Comparison of ENCODE assay signal across 1 cellular context in genomic region chr7:24830440-24831050, GRCh38.
TF ChIP-seq lines count a peak whose summit lies in the region.

No MANE protein-coding gene starts in this region.

TF ChIP-seq in endothelial cell of umbilical vein, 7 proteins besides CTCF, POLR2A, EP300 and RAD21 (continued from another document):
- TF ChIP-seq GATA2 (IDR thresholded peaks at IDR 0.05; ENCODE audit: insufficient read depth, insufficient read length, low read depth, low read length): no peak
- TF ChIP-seq POLR2AphosphoS5 (IDR thresholded peaks at IDR 0.05; ENCODE audit: insufficient read depth, low read depth, low read length): no peak
